37 cellular contexts compared by ENCODE assay signal in genomic region chr15:57993409-57993808, GRCh38.
"Had no signal": no experiment of that assay in that cellular context is flagged by ENCODE, and none has a peak within 500 bp of the region (broad histone marks: within the 10 kb centered on the region; RNA-seq: fewer than 3 reads in every experiment).

No MANE protein-coding gene starts in this region.

- H3K9me3 Mint-ChIP-seq: activated CD4-positive, alpha-beta memory T cell treated with anti-CD3 and anti-CD28 coated beads for 36 hours; activated CD4-positive, alpha-beta T cell treated with anti-CD3 and anti-CD28 coated beads, Interleukin-2, amount 10 ng/mL, durations not matched to agents 24 days and 14 days; activated CD8-positive, alpha-beta T cell treated with anti-CD3 and anti-CD28 coated beads for 36 hours; activated naive CD4-positive, alpha-beta T cell treated with anti-CD3 and anti-CD28 coated beads for 36 hours; activated naive CD4-positive, alpha-beta T cell treated with anti-CD3 and anti-CD28 coated beads, Interleukin-2, amount 50 U/mL, for 72 hours; activated naive CD8-positive, alpha-beta T cell treated with anti-CD3 and anti-CD28 coated beads for 36 hours; activated T-cell treated with anti-CD3 and anti-CD28 coated beads, Interleukin-2, amount 50 U/mL, for 4 hours; activated T-cell treated with anti-CD3 and anti-CD28 coated beads, Interleukin-2, amount 50 U/mL, for 72 hours; activated T-helper 1 cell treated with anti-CD3 and anti-CD28 coated beads, Interleukin-12 subunit alpha, Interleukin-12 subunit beta, Interleukin-2, Interleukin-4 antibody, amounts not matched to agents 30 ng/mL and 10 ng/mL and 1 ng/mL, durations not matched to agents 14 hours and 24 hours and 36 hours; T-helper 1 cell treated with Interleukin-12 subunit alpha and Interleukin-12 subunit beta and Interleukin-4 antibody, amounts not matched to agents 30 μg/mL and 1 μg/mL, for 36 hours; T-helper 2 cell treated with Interferon-gamma antibody and Interleukin-4, amounts not matched to agents 5 μg/mL and 100 μg/mL, for 36 hours had no signal

- H3K4me3 Mint-ChIP-seq: activated B cell treated with CpG ODN at 0.5 μM for 24 hours; activated CD4-positive, alpha-beta memory T cell treated with anti-CD3 and anti-CD28 coated beads for 36 hours; activated CD4-positive, alpha-beta T cell treated with anti-CD3 and anti-CD28 coated beads, Interleukin-2, amount 10 ng/mL, durations not matched to agents 24 days and 14 days; activated CD8-positive, alpha-beta T cell treated with anti-CD3 and anti-CD28 coated beads for 36 hours; activated naive CD4-positive, alpha-beta T cell treated with anti-CD3 and anti-CD28 coated beads for 36 hours; activated naive CD8-positive, alpha-beta T cell treated with anti-CD3 and anti-CD28 coated beads for 36 hours; activated T-cell treated with anti-CD3 and anti-CD28 coated beads, Interleukin-2, amount 50 U/mL, for 4 hours; activated T-cell treated with anti-CD3 and anti-CD28 coated beads, Interleukin-2, amount 50 U/mL, for 72 hours; activated T-helper 1 cell treated with anti-CD3 and anti-CD28 coated beads, Interleukin-12 subunit alpha, Interleukin-12 subunit beta, Interleukin-2, Interleukin-4 antibody, amounts not matched to agents 30 ng/mL and 10 ng/mL and 1 ng/mL, durations not matched to agents 14 hours and 24 hours and 36 hours; activated T-helper 17 cell treated with anti-CD3 and anti-CD28 coated beads, Interleukin-2, amount 50 U/mL, for 72 hours; T-helper 1 cell treated with Interleukin-12 subunit alpha and Interleukin-12 subunit beta and Interleukin-4 antibody, amounts not matched to agents 30 μg/mL and 1 μg/mL, for 36 hours; T-helper 2 cell treated with Interferon-gamma antibody and Interleukin-4, amounts not matched to agents 5 μg/mL and 100 μg/mL, for 36 hours had no signal

- H3K27me3 ChIP-seq: body of pancreas, brain microvascular endothelial cell, breast epithelium had no signal

- FAIRE-seq: astrocyte, TTC549 had no signal

- DNase-seq: activated B cell treated with CpG ODN at 0.5 μM for 24 hours; activated CD4-positive, alpha-beta memory T cell treated with anti-CD3 and anti-CD28 coated beads for 36 hours; activated CD4-positive, alpha-beta T cell treated with anti-CD3 and anti-CD28 coated beads for 4 hours; activated CD4-positive, alpha-beta T cell treated with anti-CD3 and anti-CD28 coated beads, Interleukin-2, amount 10 ng/mL, durations not matched to agents 24 days and 14 days; activated CD4-positive, alpha-beta T cell treated with anti-CD3 and anti-CD28 coated beads, Interleukin-2, amount 50 U/mL, for 1 hour; activated CD4-positive, alpha-beta T cell treated with anti-CD3 and anti-CD28 coated beads, Interleukin-2, amount 50 U/mL, for 4 hours; activated CD4-positive, CD25-positive, alpha-beta regulatory T cell treated with anti-CD3 and anti-CD28 coated beads, Interleukin-2, amount 50 U/mL, for 72 hours; activated CD8-positive, alpha-beta memory T cell treated with anti-CD3 and anti-CD28 coated beads, Interleukin-2, amount 50 U/mL, for 4 hours; activated CD8-positive, alpha-beta T cell treated with anti-CD3 and anti-CD28 coated beads for 36 hours; activated effector memory CD4-positive, alpha-beta T cell treated with anti-CD3 and anti-CD28 coated beads, Interleukin-2, amount 50 U/mL, for 16 hours; activated gamma-delta T cell treated with Interleukin-2 at 50 U/mL for 16 hours; activated naive CD4-positive, alpha-beta T cell; activated naive CD4-positive, alpha-beta T cell treated with anti-CD3 and anti-CD28 coated beads for 36 hours; activated naive CD4-positive, alpha-beta T cell treated with anti-CD3 and anti-CD28 coated beads, Interleukin-2, amount 50 U/mL, for 16 hours; activated naive CD8-positive, alpha-beta T cell treated with anti-CD3 and anti-CD28 coated beads for 36 hours; activated T-cell treated with anti-CD3 and anti-CD28 coated beads for 4 hours; activated T-cell treated with anti-CD3 and anti-CD28 coated beads, Interleukin-2, amount 50 U/mL, for 1 hour; activated T-cell treated with anti-CD3 and anti-CD28 coated beads, Interleukin-2, amount 50 U/mL, for 4 hours; activated T-cell treated with anti-CD3 and anti-CD28 coated beads, Interleukin-2, amount 50 U/mL, for 72 hours; adrenal gland; amniotic stem cell; aorta; body of pancreas; brain microvascular endothelial cell; central memory CD4-positive, alpha-beta T cell; T-helper 1 cell; T-helper 2 cell; T-helper 9 cell had no signal

- H3K27ac Mint-ChIP-seq: activated B cell treated with CpG ODN at 0.5 μM for 24 hours; activated CD4-positive, alpha-beta memory T cell treated with anti-CD3 and anti-CD28 coated beads for 36 hours; activated CD4-positive, alpha-beta T cell treated with anti-CD3 and anti-CD28 coated beads, Interleukin-2, amount 10 ng/mL, durations not matched to agents 24 days and 14 days; activated CD8-positive, alpha-beta T cell treated with anti-CD3 and anti-CD28 coated beads for 36 hours; activated naive CD4-positive, alpha-beta T cell treated with anti-CD3 and anti-CD28 coated beads for 36 hours; activated naive CD4-positive, alpha-beta T cell treated with anti-CD3 and anti-CD28 coated beads, Interleukin-2, amount 50 U/mL, for 72 hours; activated naive CD8-positive, alpha-beta T cell treated with anti-CD3 and anti-CD28 coated beads for 36 hours; activated T-cell treated with anti-CD3 and anti-CD28 coated beads, Interleukin-2, amount 50 U/mL, for 72 hours; activated T-helper 1 cell treated with anti-CD3 and anti-CD28 coated beads, Interleukin-12 subunit alpha, Interleukin-12 subunit beta, Interleukin-2, Interleukin-4 antibody, amounts not matched to agents 30 ng/mL and 10 ng/mL and 1 ng/mL, durations not matched to agents 14 hours and 24 hours and 36 hours; activated T-helper 17 cell treated with anti-CD3 and anti-CD28 coated beads, Interleukin-2, amount 50 U/mL, for 72 hours; T-helper 1 cell treated with Interleukin-12 subunit alpha and Interleukin-12 subunit beta and Interleukin-4 antibody, amounts not matched to agents 30 μg/mL and 1 μg/mL, for 36 hours; T-helper 2 cell treated with Interferon-gamma antibody and Interleukin-4, amounts not matched to agents 5 μg/mL and 100 μg/mL, for 36 hours had no signal

- H3K9me3 ChIP-seq: adrenal gland, body of pancreas, breast epithelium had no signal

- H3K4me1 ChIP-seq: adrenal gland, body of pancreas, breast epithelium had no signal

- H3K27ac ChIP-seq: adrenal gland, body of pancreas, brain microvascular endothelial cell, breast epithelium, VCaP had no signal

- H3K36me3 ChIP-seq: adrenal gland, brain microvascular endothelial cell, breast epithelium had no signal

- H3K4me3 ChIP-seq: adrenal gland, body of pancreas, breast epithelium had no signal

- H3K36me3 Mint-ChIP-seq: activated CD4-positive, alpha-beta memory T cell treated with anti-CD3 and anti-CD28 coated beads for 36 hours; activated naive CD8-positive, alpha-beta T cell treated with anti-CD3 and anti-CD28 coated beads for 36 hours had no signal

- H3K4me1 Mint-ChIP-seq: activated B cell treated with CpG ODN at 0.5 μM for 24 hours; activated CD4-positive, alpha-beta T cell treated with anti-CD3 and anti-CD28 coated beads, Interleukin-2, amount 10 ng/mL, durations not matched to agents 24 days and 14 days; activated naive CD8-positive, alpha-beta T cell treated with anti-CD3 and anti-CD28 coated beads for 36 hours; activated T-helper 17 cell treated with anti-CD3 and anti-CD28 coated beads, Interleukin-2, amount 50 U/mL, for 72 hours had no signal

- ATAC-seq: activated CD8-positive, alpha-beta T cell treated with anti-CD3 and anti-CD28 coated beads for 36 hours; activated naive CD4-positive, alpha-beta T cell treated with anti-CD3 and anti-CD28 coated beads, Interleukin-2, amount 50 U/mL, for 72 hours; activated T-cell treated with anti-CD3 and anti-CD28 coated beads, Interleukin-2, amount 50 U/mL, for 4 hours; activated T-cell treated with anti-CD3 and anti-CD28 coated beads, Interleukin-2, amount 50 U/mL, for 72 hours; activated T-helper 17 cell treated with anti-CD3 and anti-CD28 coated beads, Interleukin-2, amount 50 U/mL, for 72 hours; body of pancreas had no signal
